In genomic region chr14:76695263-76695920, GRCh38 we compare ENCODE assay signal across 18 cellular contexts.
A peak's percentile ranks its signal among the peaks of the same experiment; 100 is the strongest.
DNase-seq lines count a peak whose midpoint lies in the region; ATAC-seq, FAIRE-seq and TF ChIP-seq lines count a peak whose summit lies in the region.
"Had no signal": no experiment of that assay in that cellular context is flagged by ENCODE, and none has a peak within 500 bp of the region (broad histone marks: within the 10 kb centered on the region; RNA-seq: fewer than 3 reads in every experiment).

No MANE protein-coding gene starts in this region.

- H3K4me1 Mint-ChIP-seq in activated naive CD8-positive, alpha-beta T cell treated with anti-CD3 and anti-CD28 coated beads for 36 hours, result no peaks in the 10 kb centered on the region
- H3K4me1 Mint-ChIP-seq: CD8-positive, alpha-beta memory T cell had no signal

- no peaks in the 10 kb centered on the region for H3K9me3 ChIP-seq in smooth muscle cell (replicated peaks; ENCODE audit: low read depth)
- H3K9me3 ChIP-seq: BLaER1, Caco-2 had no signal

- H3F3A ChIP-seq in smooth muscle cell (ENCODE audit: low read depth), result no peaks in the 10 kb centered on the region

- H3K36me3 ChIP-seq in smooth muscle cell (ENCODE audit: low read depth), result no peaks in the 10 kb centered on the region
- H3K36me3 ChIP-seq: BLaER1 had no signal

- peaks cover 4% of the 10 kb centered on the region for H3K27me3 Mint-ChIP-seq in activated naive CD8-positive, alpha-beta T cell treated with anti-CD3 and anti-CD28 coated beads for 36 hours

- TF ChIP-seq CTCF in smooth muscle cell (IDR thresholded peaks at IDR 0.05; ENCODE audit: borderline replicate concordance, insufficient read depth, poor library complexity, severe bottlenecking), result no peak

- no peak overlapping the region for H3K9ac ChIP-seq in smooth muscle cell (ENCODE audit: low read depth)
- H3K9ac ChIP-seq: BLaER1 had no signal

- H3K36me3 Mint-ChIP-seq in activated naive CD8-positive, alpha-beta T cell treated with anti-CD3 and anti-CD28 coated beads for 36 hours, result no peaks in the 10 kb centered on the region
- H3K36me3 Mint-ChIP-seq: CD8-positive, alpha-beta memory T cell had no signal

- no peaks in the 10 kb centered on the region for H3K27me3 ChIP-seq in smooth muscle cell (ENCODE audit: low read depth)
- H3K27me3 ChIP-seq: BLaER1 had no signal

- FAIRE-seq in HTR-8/SVneo (lab: Jason Lieb, UNC), result peak; percentile 54
- FAIRE-seq: GM19239, H54 had no signal

- no peak for ATAC-seq in GM21447 (IDR thresholded peaks at IDR 0.05; ENCODE audit: unreplicated experiment)
- ATAC-seq: HCT116 had no signal

- DNase-seq in activated CD8-positive, alpha-beta memory T cell treated with anti-CD3 and anti-CD28 coated beads for 24 hours, result peak; percentile 24
- DNase-seq in activated CD8-positive, alpha-beta memory T cell treated with anti-CD3 and anti-CD28 coated beads, Interleukin-2, amount 50 U/mL, for 4 hours, result no peak
- DNase-seq in HTR-8/SVneo (ENCODE audit: insufficient read length, low spot score) (no peak), islet precursor cell (peak; percentile 49), smooth muscle cell (lab: John Stamatoyannopoulos, UW; ENCODE audit: unreplicated experiment) (no peak), NCI-H128 (lab: John Stamatoyannopoulos, UW; ENCODE audit: unreplicated experiment) (no peak)
- no peak for DNase-seq in activated naive CD8-positive, alpha-beta T cell treated with anti-CD3 and anti-CD28 coated beads for 36 hours
- DNase-seq: 8988T; AML-193; Caco-2; CD8-positive, alpha-beta memory T cell; DND-41; GDM1 had no signal

- no peak overlapping the region for H3K4me3 ChIP-seq in smooth muscle cell
- H3K4me3 ChIP-seq: BLaER1 had no signal

- H3K27ac Mint-ChIP-seq in activated naive CD8-positive, alpha-beta T cell treated with anti-CD3 and anti-CD28 coated beads for 36 hours, result no peak overlapping the region
- H3K27ac Mint-ChIP-seq: CD8-positive, alpha-beta memory T cell had no signal

- H4K20me1 ChIP-seq in smooth muscle cell (ENCODE audit: low read depth), result no peaks in the 10 kb centered on the region
- H4K20me1 ChIP-seq: BLaER1 had no signal

- no peak overlapping the region for H2AFZ ChIP-seq in smooth muscle cell (ENCODE audit: low read depth)

- WGBS in smooth muscle cell (ENCODE audit: low lambda C conversion rate), result 93% methylated on average over 10 of the region's 10 CpGs

- H3K79me2 ChIP-seq in smooth muscle cell (ENCODE audit: low read depth), result no peaks in the 10 kb centered on the region

- H3K27ac ChIP-seq in smooth muscle cell (ENCODE audit: low read depth), result peak overlapping the region; percentile 33
- H3K27ac ChIP-seq: BLaER1 had no signal

- no peak overlapping the region for H3K4me3 Mint-ChIP-seq in activated naive CD8-positive, alpha-beta T cell treated with anti-CD3 and anti-CD28 coated beads for 36 hours
- H3K4me3 Mint-ChIP-seq: CD8-positive, alpha-beta memory T cell had no signal

- no peaks in the 10 kb centered on the region for H3K4me1 ChIP-seq in smooth muscle cell (ENCODE audit: low read depth)
- H3K4me1 ChIP-seq: BLaER1, Caco-2 had no signal

- H3K4me2 ChIP-seq in smooth muscle cell, result no peak overlapping the region
- H3K4me2 ChIP-seq: BLaER1 had no signal

- H3K9me3 Mint-ChIP-seq in activated naive CD8-positive, alpha-beta T cell treated with anti-CD3 and anti-CD28 coated beads for 36 hours, result no peaks in the 10 kb centered on the region
- H3K9me3 Mint-ChIP-seq: CD8-positive, alpha-beta memory T cell had no signal

Comparison
In these comparisons a context has a peak if more than half of its experiments do, and no peak if none do; other contexts are left out.
1. DNase-seq: peak in activated CD8-positive, alpha-beta memory T cell treated with anti-CD3 and anti-CD28 coated beads for 24 hours (single experiment) and islet precursor cell (single experiment); none in activated CD8-positive, alpha-beta memory T cell treated with anti-CD3 and anti-CD28 coated beads, Interleukin-2, amount 50 U/mL, for 4 hours (single experiment), HTR-8/SVneo (single experiment), smooth muscle cell (single experiment), activated naive CD8-positive, alpha-beta T cell treated with anti-CD3 and anti-CD28 coated beads for 36 hours (single experiment) and NCI-H128 (single experiment).